In genomic region chr6:26330835-26331808, GRCh38 we compare ENCODE assay signal across 8 cellular contexts. TPM values are rescaled to one million over a fixed set of nuclear protein-coding genes. Genes with fewer than 3 reads are reported as not detected.
DNase-seq lines count a peak whose midpoint lies in the region; ATAC-seq and TF ChIP-seq lines count a peak whose summit lies in the region.

No MANE protein-coding gene starts in this region.

- TF ChIP-seq POLR2A in HCT116 (IDR thresholded peaks at IDR 0.05; ENCODE audit: borderline replicate concordance, extremely low read depth, insufficient read depth, insufficient read length) = no peak

- H3K4me3 ChIP-seq in AG10803 (ENCODE audit: low read length) = peak overlapping the region; percentile 53
- peak overlapping the region; percentile 44 to 60 for H3K4me3 ChIP-seq in HCT116 (replicated peaks in 1 of 2; ENCODE audit: low read depth in 1 of 2, low read length in 2 of 2)
- H3K4me3 ChIP-seq in OCI-LY1 (ENCODE audit: low read depth, low read length, poor library complexity, severe bottlenecking) = peak overlapping the region; percentile 67

- H3K4me1 ChIP-seq in HCT116 (ENCODE audit: control insufficient read depth in 1 of 2, insufficient read depth in 2 of 2, low read length in 2 of 2) = peaks cover 29 to 69% of the 10 kb centered on the region in 2 experiments
- peaks cover 58% of the 10 kb centered on the region for H3K4me1 ChIP-seq in OCI-LY1 (ENCODE audit: insufficient read depth, low read length, severe bottlenecking)

- POLR2A ChIA-PET in HCT116 (lab: Charles Lee) = interaction anchor here (0.9 to 1.6 kb wide), 13 partner anchors 9 to 264 kb away, joined by 3 to 7 read pairs (median 5); partner anchors contain the start of gene HMGN4

- H3K9me3 Mint-ChIP-seq in activated naive CD4-positive, alpha-beta T cell treated with anti-CD3 and anti-CD28 coated beads for 36 hours = peaks cover 2% of the 10 kb centered on the region

- H3K4me3 Mint-ChIP-seq in activated naive CD4-positive, alpha-beta T cell treated with anti-CD3 and anti-CD28 coated beads for 36 hours = peak overlapping the region; percentile 82

- H3K79me2 ChIP-seq in HCT116 (ENCODE audit: insufficient read depth, low read length) (no peaks in the 10 kb centered on the region), OCI-LY1 (ENCODE audit: insufficient read depth, low read length) (no peaks in the 10 kb centered on the region)

- RAD21 ChIA-PET in HCT116 (lab: Charles Lee; ENCODE audit: low non-redundant PET in 1 of 2, low total read pairs in 2 of 2, uncharacterized antibody in 2 of 2, unreplicated experiment in 2 of 2) = interaction anchor here (1.0 to 1.2 kb wide), 2 partner anchors 10 to 264 kb away, joined by 3 to 5 read pairs; no protein-coding TSS in a partner anchor

- H3K36me3 ChIP-seq in HCT116 (ENCODE audit: control insufficient read depth in 1 of 2, insufficient read depth in 2 of 2, low read length in 2 of 2) (no peaks in the 10 kb centered on the region), OCI-LY1 (ENCODE audit: insufficient read depth, low read length) (no peaks in the 10 kb centered on the region)

- H3K4me2 ChIP-seq in HCT116 (ENCODE audit: low read length) (peak overlapping the region; percentile 90), OCI-LY1 (ENCODE audit: low read length) (peak overlapping the region; percentile 83)

- H3K9ac ChIP-seq in HCT116 (ENCODE audit: low read length) (peak overlapping the region; percentile 46), OCI-LY1 (ENCODE audit: low read length) (peak overlapping the region; percentile 57)

- peak; percentile 56 for ATAC-seq in HCT116
- no peak for ATAC-seq in HG03378 (IDR thresholded peaks at IDR 0.05; ENCODE audit: unreplicated experiment)
- ATAC-seq in GM18873 (IDR thresholded peaks at IDR 0.05; ENCODE audit: low FRiP score, unreplicated experiment) = no peak
- no peak for ATAC-seq in HG02938 (IDR thresholded peaks at IDR 0.05; ENCODE audit: unreplicated experiment)

- no peaks in the 10 kb centered on the region for H4K20me1 ChIP-seq in HCT116 (ENCODE audit: insufficient read depth)
- H4K20me1 ChIP-seq in OCI-LY1 (ENCODE audit: insufficient read depth, low read length) = no peaks in the 10 kb centered on the region

- no peak for TF ChIP-seq RAD21 in HCT116 (IDR thresholded peaks at IDR 0.05; ENCODE audit: low read depth)

- no peaks in the 10 kb centered on the region for H3K9me2 ChIP-seq in HCT116 (ENCODE audit: insufficient read depth)
- H3K9me2 ChIP-seq in OCI-LY1 (ENCODE audit: low read depth, low read length) = no peaks in the 10 kb centered on the region

- peaks cover 28% of the 10 kb centered on the region for H3K27me3 Mint-ChIP-seq in activated naive CD4-positive, alpha-beta T cell treated with anti-CD3 and anti-CD28 coated beads for 36 hours (ENCODE audit: low read depth)

- BruUV-seq in HCT116 (replicated peaks; lab: Mats Ljungman, UMichigan) = no TSS peak

- H3K36me3 Mint-ChIP-seq in activated naive CD4-positive, alpha-beta T cell treated with anti-CD3 and anti-CD28 coated beads for 36 hours (ENCODE audit: low read depth) = peaks cover 5% of the 10 kb centered on the region

- H3F3A ChIP-seq in OCI-LY1 (ENCODE audit: insufficient read depth, low read length) = peaks cover 6% of the 10 kb centered on the region; the same call in 1 of the 2 replicates

- no peak for TF ChIP-seq CTCF in AG10803 (conservative IDR thresholded peaks at IDR 0.05; ENCODE audit: low read length)
- TF ChIP-seq CTCF in HCT116 (IDR thresholded peaks at IDR 0.05 in 2 of 3, conservative IDR thresholded peaks at IDR 0.05 in 1 of 3; ENCODE audit: borderline replicate concordance in 1 of 3, insufficient read depth in 1 of 3, low read depth in 2 of 3, low read length in 2 of 3) = no peak
- no peak for TF ChIP-seq CTCF in OCI-LY1 (IDR thresholded peaks at IDR 0.05; ENCODE audit: low read length)

- H3K27ac ChIP-seq in HCT116 (ENCODE audit: low read depth, low read length) (peak overlapping the region; percentile 66), OCI-LY1 (ENCODE audit: low read depth, low read length, poor library complexity, severe bottlenecking) (no peak overlapping the region)

- peak; percentile 12 for DNase-seq in AG10803 (ENCODE audit: low read depth)
- DNase-seq in HCT116 (ENCODE audit: low read depth, low spot score) = no peak
- DNase-seq in activated naive CD4-positive, alpha-beta T cell treated with anti-CD3 and anti-CD28 coated beads for 36 hours = peak; percentile 73
- DNase-seq in islet precursor cell = peak; percentile 70

- H2AFZ ChIP-seq in HCT116 (ENCODE audit: low read depth, low read length, poor library complexity, severe bottlenecking) = peak overlapping the region; percentile 92
- H2AFZ ChIP-seq in OCI-LY1 (ENCODE audit: low read length) = peak overlapping the region; percentile 50; the same call in 1 of the 2 replicates

- H3K9me3 ChIP-seq in HCT116 (ENCODE audit: control insufficient read depth in 1 of 2, insufficient read depth in 1 of 2, low read depth in 1 of 2, low read length in 2 of 2) (no peaks in the 10 kb centered on the region), OCI-LY1 (ENCODE audit: low read length) (no peaks in the 10 kb centered on the region)

- H3K27me3 ChIP-seq in HCT116 (ENCODE audit: insufficient read depth, low read length) (no peaks in the 10 kb centered on the region), OCI-LY1 (ENCODE audit: insufficient read depth, low read length) (no peaks in the 10 kb centered on the region)

- H3K4me1 Mint-ChIP-seq in activated naive CD4-positive, alpha-beta T cell treated with anti-CD3 and anti-CD28 coated beads for 36 hours (ENCODE audit: low read depth) = peaks cover 40% of the 10 kb centered on the region

- CTCF ChIA-PET in HCT116 (lab: Charles Lee) = interaction anchor here (1.4 to 4.8 kb wide), 4 partner anchors 9 to 263 kb away, joined by 4 to 31 read pairs (median 12); no protein-coding TSS in a partner anchor
- CTCF ChIA-PET in activated naive CD4-positive, alpha-beta T cell treated with anti-CD3 and anti-CD28 coated beads for 36 hours (lab: Charles Lee) = interaction anchor here (1.3 to 1.4 kb wide), 2 partner anchors 240 to 265 kb away, joined by 3 to 5 read pairs; no protein-coding TSS in a partner anchor

- intact Hi-C loops in HCT116 (cut with micrococcal nuclease) = loop anchor here (5.0 kb wide), 1 partner anchor 226 kb away; no protein-coding TSS in a partner anchor
- intact Hi-C loops in activated naive CD4-positive, alpha-beta T cell treated with anti-CD3 and anti-CD28 coated beads for 36 hours (cut with micrococcal nuclease) = loop anchor here (1.0 to 2.0 kb wide), 6 partner anchors 9 to 238 kb away; partner anchors contain the start of gene HMGN4

- H3K27ac Mint-ChIP-seq in activated naive CD4-positive, alpha-beta T cell treated with anti-CD3 and anti-CD28 coated beads for 36 hours = peak overlapping the region; percentile 75

TF ChIP-seq in HCT116, 20 proteins besides CTCF, POLR2A, EP300 and RAD21 (continues in another document):
- peak; percentile 8; the same call in 1 of the 2 replicates for TF ChIP-seq SP1 (IDR thresholded peaks at IDR 0.05; ENCODE audit: low read depth)
- TF ChIP-seq ATF3 (IDR thresholded peaks at IDR 0.05) = peak; percentile 92
- TF ChIP-seq JUND (IDR thresholded peaks at IDR 0.05) = 0 out of 2 replicates have a peak, but pooled peaks have one; percentile 15
- TF ChIP-seq YY1 (IDR thresholded peaks at IDR 0.05; ENCODE audit: extremely low read depth, insufficient replicate concordance, low read depth, low read length) = no peak
- 0 out of 2 replicates have a peak, but pooled peaks have one; percentile 16 for TF ChIP-seq POLR2AphosphoS5 (IDR thresholded peaks at IDR 0.05; ENCODE audit: low read depth, low read length)
- TF ChIP-seq TCF7L2 (IDR thresholded peaks at IDR 0.05; ENCODE audit: borderline replicate concordance, extremely low read depth, insufficient read depth, insufficient read length) = no peak
- no peak for TF ChIP-seq ZNF274 (IDR thresholded peaks at IDR 0.05; ENCODE audit: low read depth, low read length)
- TF ChIP-seq ELF1 (IDR thresholded peaks at IDR 0.05; ENCODE audit: borderline replicate concordance, low read depth) = peak; percentile 6; the same call in 1 of the 2 replicates
- TF ChIP-seq EGR1 (IDR thresholded peaks at IDR 0.05; ENCODE audit: low read depth) = peak; percentile 55; the same call in 1 of the 2 replicates
- TF ChIP-seq ZFX (IDR thresholded peaks at IDR 0.05) = no peak
- TF ChIP-seq CBX3 (IDR thresholded peaks at IDR 0.05; ENCODE audit: low read depth) = peak; percentile 89
- peak; percentile 62 for TF ChIP-seq ZBTB33 (IDR thresholded peaks at IDR 0.05; ENCODE audit: extremely low read depth, insufficient replicate concordance, low read length)
- TF ChIP-seq FOSL1 (IDR thresholded peaks at IDR 0.05; ENCODE audit: low read depth) = no peak
- TF ChIP-seq CEBPB (IDR thresholded peaks at IDR 0.05; ENCODE audit: low read depth) = peak; percentile 65; the same call in 1 of the 2 replicates
- no peak for TF ChIP-seq EZH2 (IDR thresholded peaks at IDR 0.05)
- no peak for TF ChIP-seq EZH2phosphoT487 (IDR thresholded peaks at IDR 0.05; ENCODE audit: borderline replicate concordance)
- no peak for TF ChIP-seq SRF (IDR thresholded peaks at IDR 0.05; ENCODE audit: low read depth)

RNA-seq across cellular contexts. Expression of gene BTN3A2, which starts 33.9 kb away (rescaled TPM):
- 14.1 TPM for total RNA-seq in HCT116 (2021; ENCODE audit: unreplicated experiment)
- polyA plus RNA-seq in HCT116 (2012) = 10.8 and 12.9 TPM in 2 replicates
- total RNA-seq in activated naive CD4-positive, alpha-beta T cell treated with anti-CD3 and anti-CD28 coated beads for 36 hours = 10 to 100 TPM; 67.6 to 80.5 TPM

RNA-seq across cellular contexts. Expression of gene BTN2A2, which starts 51.8 kb away (rescaled TPM):
- total RNA-seq in HCT116 (2021; ENCODE audit: unreplicated experiment) = 15.4 TPM
- polyA plus RNA-seq in HCT116 (2012) = 13.0 and 14.6 TPM in 2 replicates
- 10 to 100 TPM; 18.3 to 18.7 TPM for total RNA-seq in activated naive CD4-positive, alpha-beta T cell treated with anti-CD3 and anti-CD28 coated beads for 36 hours
